ENCODE assay signal across 8 cellular contexts in the genomic region with DNA sequence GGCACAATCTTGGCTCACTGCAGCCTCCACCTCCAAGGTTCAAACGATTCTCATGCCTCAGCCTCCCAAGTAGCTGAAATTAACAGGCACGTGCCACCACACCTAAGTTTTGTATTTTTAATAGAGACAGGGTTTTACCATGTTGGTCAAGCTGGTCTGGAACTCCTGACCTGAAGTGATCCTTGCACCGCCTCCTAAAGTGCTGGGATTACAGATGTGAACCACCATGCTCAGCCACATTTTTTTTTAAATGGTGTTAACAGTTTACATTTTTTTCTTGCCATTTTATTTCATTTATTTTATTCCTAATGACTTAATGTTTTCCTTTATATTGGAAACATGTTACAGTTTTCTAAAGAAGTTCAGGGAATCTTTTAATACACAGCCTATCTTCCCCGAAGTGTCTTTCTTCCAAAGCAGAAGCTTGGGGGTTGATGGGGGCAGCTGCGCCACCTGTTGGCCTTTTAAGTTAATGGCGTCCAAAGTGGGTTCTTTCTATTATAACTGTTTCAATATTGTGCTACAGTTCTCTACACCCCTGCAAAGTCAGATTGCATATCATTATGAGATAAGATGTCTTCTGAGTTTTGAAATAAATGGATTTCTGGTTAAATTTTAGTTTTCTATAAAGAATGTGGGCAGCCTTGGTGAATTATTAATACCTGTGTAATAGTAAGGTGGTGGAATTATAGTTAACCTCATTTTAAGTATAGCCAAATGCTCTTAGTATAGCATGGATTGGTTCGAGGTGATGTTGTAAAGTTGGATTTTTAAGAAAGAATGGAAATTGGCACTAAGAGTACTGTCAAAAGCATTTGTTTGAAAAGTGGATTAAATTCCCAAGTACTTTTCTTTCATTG. TPM values are rescaled to one million over a fixed set of nuclear protein-coding genes. Genes with fewer than 3 reads are reported as not detected.
DNase-seq lines count a peak whose midpoint lies in the region; ATAC-seq and TF ChIP-seq lines count a peak whose summit lies in the region.

No MANE protein-coding gene starts in this region.

- WGBS in aorta, 2 donors = 44 to 46% methylated on average over 7 of the region's 7 CpGs

- H3K36me3 ChIP-seq in RWPE2 (ENCODE audit: low read depth) (peaks cover 100% of the 10 kb centered on the region), parathyroid adenoma (ENCODE audit: control insufficient read depth, insufficient read depth, low read length) (no peaks in the 10 kb centered on the region), aorta (ENCODE audit: control insufficient read depth in 1 of 2, insufficient read depth in 2 of 2, low read length in 1 of 2) (peaks cover 6 to 7% of the 10 kb centered on the region in 2 donors)

- no peak overlapping the region for H3K4me2 ChIP-seq in parathyroid adenoma (ENCODE audit: low read length)

- peak; percentile 100 for TF ChIP-seq CTCF in RWPE2 (IDR thresholded peaks at IDR 0.05; ENCODE audit: poor library complexity, severe bottlenecking)
- peak; percentile 88 for TF ChIP-seq CTCF in parathyroid adenoma (IDR thresholded peaks at IDR 0.05)

- peak; percentile 14 for DNase-seq in DMS153 (lab: John Stamatoyannopoulos, UW)
- peak; percentile 75 for DNase-seq in KBM-7
- DNase-seq in RWPE2 (ENCODE audit: low spot score) = no peak
- peak; percentile 83 for DNase-seq in activated effector memory CD4-positive, alpha-beta T cell treated with anti-CD3 and anti-CD28 coated beads, Interleukin-2, amount 50 U/mL, for 16 hours
- DNase-seq in foreskin melanocyte = peak; percentile 46
- DNase-seq in aorta = peak; percentile 60 to 82

- H3K27me3 ChIP-seq in RWPE2 (ENCODE audit: insufficient read depth, poor library complexity, severe bottlenecking) (no peaks in the 10 kb centered on the region), parathyroid adenoma (ENCODE audit: control insufficient read depth, insufficient read depth, low read length) (no peaks in the 10 kb centered on the region), aorta (ENCODE audit: control insufficient read depth in 1 of 2, insufficient read depth in 2 of 2, low read length in 1 of 2) (no peaks in the 10 kb centered on the region)

- intact Hi-C loops in aorta (cut with DNase I) = loop anchor here (2.0 to 5.0 kb wide), 3 partner anchors 105 to 128 kb away; no protein-coding TSS in a partner anchor

- H2AFZ ChIP-seq in parathyroid adenoma = no peak overlapping the region

- no peak overlapping the region for H3K9ac ChIP-seq in parathyroid adenoma

- in situ Hi-C loops in KBM-7 (cut with MboI; ENCODE audit: low pct_unique_long_range_greater_than_20kb, low sequenced_read_pairs) = no loop called here

- H3K9me3 ChIP-seq in RWPE2 (ENCODE audit: severe bottlenecking) (no peaks in the 10 kb centered on the region), parathyroid adenoma (ENCODE audit: control insufficient read depth, low read length) (no peaks in the 10 kb centered on the region), aorta (ENCODE audit: control insufficient read depth, low read length) (no peaks in the 10 kb centered on the region)

- H3K79me2 ChIP-seq in parathyroid adenoma = no peaks in the 10 kb centered on the region

- H3K4me1 ChIP-seq in RWPE2 (ENCODE audit: insufficient read depth, poor library complexity, severe bottlenecking) (no peaks in the 10 kb centered on the region), parathyroid adenoma (no peaks in the 10 kb centered on the region), aorta (ENCODE audit: control insufficient read depth in 1 of 2, insufficient read depth in 2 of 2, low read length in 2 of 2) (no peaks in the 10 kb centered on the region)

- H3K27ac ChIP-seq in RWPE2 (ENCODE audit: poor library complexity, severe bottlenecking) (peak overlapping the region; percentile 8), parathyroid adenoma (no peak overlapping the region), aorta (ENCODE audit: low read depth in 1 of 2, low read length in 2 of 2) (no peak overlapping the region)

- H3K4me3 ChIP-seq in RWPE2 (ENCODE audit: severe bottlenecking) (no peak overlapping the region), parathyroid adenoma (ENCODE audit: low read depth, low read length) (no peak overlapping the region), aorta (ENCODE audit: low read length in 2 of 2) (no peak overlapping the region)

- ATAC-seq in RWPE2 (ENCODE audit: low read depth) (peak; percentile 66), aorta (ENCODE audit: low FRiP score) (peak; percentile 81), GM21825 (IDR thresholded peaks at IDR 0.05; ENCODE audit: unreplicated experiment) (no peak)

RNA-seq across cellular contexts. Expression of a gene that starts 42.0 kb away (rescaled TPM):
- 100 to 1,000 TPM in 1 of 2 donors, 10 to 100 TPM in 1; 96.3 to 148 TPM for total RNA-seq in aorta
- 10 to 100 TPM; 17.9 to 52.5 TPM for polyA plus RNA-seq in aorta
